Comparison of ENCODE assay signal across 8 cellular contexts in genomic region chr6:122400121-122400450, GRCh38. TPM values are rescaled to one million over a fixed set of nuclear protein-coding genes. Genes with fewer than 3 reads are reported as not detected.
DNase-seq lines count a peak whose midpoint lies in the region; ATAC-seq and TF ChIP-seq lines count a peak whose summit lies in the region.

No MANE protein-coding gene starts in this region.

- peak overlapping the region; percentile 92 for H3K4me3 Mint-ChIP-seq in MCF 10A (ENCODE audit: unreplicated experiment)

- POLR2A ChIA-PET in MCF 10A (lab: Yijun Ruan, JAX): interaction anchor here (1.0 to 1.6 kb wide), 5 partner anchors 9 to 71 kb away, joined by 3 to 22 read pairs (median 4); partner anchors contain the start of gene SERINC1

- peak; percentile 15 for ATAC-seq in GM21619 (IDR thresholded peaks at IDR 0.05; ENCODE audit: unreplicated experiment)

- peak overlapping the region; percentile 96 for H3K27ac Mint-ChIP-seq in MCF 10A (ENCODE audit: low read depth, unreplicated experiment)

- no peaks in the 10 kb centered on the region for H3K27me3 ChIP-seq in mucosa of stomach (ENCODE audit: control insufficient read depth, insufficient read depth, low read length)

- DNase-seq in EL (peak; percentile 30), M059J (ENCODE audit: low read depth) (peak; percentile 36), MCF 10A (ENCODE audit: unreplicated experiment) (peak; percentile 22), mucosa of gallbladder (ENCODE audit: low spot score) (no peak), NCI-H1105 (lab: John Stamatoyannopoulos, UW) (no peak), NCI-H748 treated with DMSO at 0.1 percent for 48 hours (lab: John Stamatoyannopoulos, UW) (no peak)

- H3K4me1 Mint-ChIP-seq in MCF 10A (ENCODE audit: insufficient read depth, unreplicated experiment): peaks cover 27% of the 10 kb centered on the region

- no peaks in the 10 kb centered on the region for H3K27me3 Mint-ChIP-seq in MCF 10A (ENCODE audit: insufficient read depth, unreplicated experiment)

- no peaks in the 10 kb centered on the region for H3K36me3 ChIP-seq in mucosa of stomach (ENCODE audit: control insufficient read depth, insufficient read depth, low read length)

- H3K4me3 ChIP-seq in mucosa of stomach (ENCODE audit: low read length): peak overlapping the region; percentile 77

- H3K9ac ChIP-seq in mucosa of stomach (ENCODE audit: low read length): peak overlapping the region; percentile 85

- H3K9me3 ChIP-seq in mucosa of stomach (ENCODE audit: control insufficient read depth, low read length): no peaks in the 10 kb centered on the region

- BruUV-seq in MCF 10A (replicated peaks; lab: Mats Ljungman, UMichigan): no TSS peak

- no peaks in the 10 kb centered on the region for H3K4me1 ChIP-seq in mucosa of stomach (ENCODE audit: control insufficient read depth, insufficient read depth, low read length)

- CTCF ChIA-PET in MCF 10A (lab: Yijun Ruan, JAX): no interaction called here

- intact Hi-C loops in MCF 10A (cut with micrococcal nuclease): no loop called here

- no peaks in the 10 kb centered on the region for H3K9me3 Mint-ChIP-seq in MCF 10A (ENCODE audit: unreplicated experiment)

- TF ChIP-seq CTCF in MCF 10A (IDR thresholded peaks at IDR 0.05; ENCODE audit: unreplicated experiment): no peak

- H3K36me3 Mint-ChIP-seq in MCF 10A (ENCODE audit: insufficient read depth, unreplicated experiment): no peaks in the 10 kb centered on the region

RNA-seq across cellular contexts. Expression of gene HSF2, which starts 0.6 kb away (rescaled TPM):
- total RNA-seq in M059J (2014; rRNA removed; shearing (Covaris generic)): 37.9 and 47.2 TPM in 2 replicates
- total RNA-seq in MCF 10A (2022) (8.2 and 8.6 TPM in 2 replicates), mucosa of gallbladder (9.3 TPM)

Comparison
In these comparisons a context has a peak if more than half of its experiments do, and no peak if none do; other contexts are left out.
1. DNase-seq: peak in EL (single experiment), M059J (single experiment) and MCF 10A (single experiment); none in mucosa of gallbladder (single experiment), NCI-H1105 (single experiment) and NCI-H748 treated with DMSO at 0.1 percent for 48 hours (single experiment).